15 cellular contexts compared by ENCODE assay signal in the genomic region with DNA sequence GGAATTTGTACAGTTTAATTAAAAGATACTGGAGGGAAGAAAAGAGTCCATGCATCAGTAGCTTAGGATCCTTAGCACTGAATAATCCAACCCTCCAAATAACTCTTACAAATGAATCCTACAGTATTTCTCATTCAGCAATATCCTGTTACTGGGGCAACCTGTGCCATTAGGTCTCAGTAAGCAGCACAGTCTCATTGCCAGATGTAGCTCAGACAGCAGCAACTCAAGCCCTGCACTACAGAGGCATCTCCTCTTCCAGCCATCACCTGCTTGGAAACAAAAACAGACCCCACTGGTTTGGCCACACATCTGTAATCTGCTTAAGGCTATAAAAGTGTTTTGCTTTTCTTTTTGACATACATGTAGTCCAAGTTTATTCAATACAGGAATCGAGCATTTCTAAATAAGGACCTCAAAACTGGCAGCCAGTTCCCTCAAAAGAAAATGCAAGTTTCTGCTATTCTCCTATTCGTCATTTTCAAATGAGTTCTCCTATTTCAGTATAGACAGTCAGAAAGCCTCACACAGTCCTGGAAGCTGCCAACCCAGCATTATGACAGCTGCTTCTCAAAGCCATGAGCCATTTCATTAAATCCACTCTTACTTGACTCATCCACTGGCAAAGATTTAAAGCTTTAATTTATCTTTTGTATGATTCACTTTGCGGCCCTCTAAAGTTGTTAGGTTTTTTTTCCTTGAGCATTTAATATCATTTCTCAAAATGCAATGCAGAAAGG.
A peak's percentile ranks its signal among the peaks of the same experiment; 100 is the strongest.
DNase-seq lines count a peak whose midpoint lies in the region; ATAC-seq and TF ChIP-seq lines count a peak whose summit lies in the region.
"Had no signal": no experiment of that assay in that cellular context is flagged by ENCODE, and none has a peak within 500 bp of the region (broad histone marks: within the 10 kb centered on the region; RNA-seq: fewer than 3 reads in every experiment).

No MANE protein-coding gene starts in this region.

- no peaks in the 10 kb centered on the region for H3K9me3 ChIP-seq in CD8-positive, alpha-beta T cell (ENCODE audit: low read length)
- H3K9me3 ChIP-seq: thoracic aorta had no signal

- POLR2A ChIA-PET in CD8-positive, alpha-beta T cell (lab: Charles Lee): no interaction called here

- H3K36me3 ChIP-seq in CD8-positive, alpha-beta T cell (ENCODE audit: insufficient read depth, low read length): no peaks in the 10 kb centered on the region
- H3K36me3 ChIP-seq: thoracic aorta had no signal

- no peaks in the 10 kb centered on the region for H3K9me3 Mint-ChIP-seq in CD8-positive, alpha-beta T cell
- H3K9me3 Mint-ChIP-seq: activated CD4-positive, alpha-beta memory T cell treated with anti-CD3 and anti-CD28 coated beads for 36 hours; activated naive CD4-positive, alpha-beta T cell treated with anti-CD3 and anti-CD28 coated beads, Interleukin-2, amount 50 U/mL, for 72 hours had no signal

- CTCF ChIA-PET in CD8-positive, alpha-beta T cell (lab: Charles Lee): no interaction called here

- no peak overlapping the region for H3K4me3 ChIP-seq in dorsolateral prefrontal cortex
- no peak overlapping the region for H3K4me3 ChIP-seq in CD8-positive, alpha-beta T cell (ENCODE audit: low read depth, low read length)
- H3K4me3 ChIP-seq: thoracic aorta had no signal

- no peak for TF ChIP-seq CTCF in dorsolateral prefrontal cortex (IDR thresholded peaks at IDR 0.05 in 54 of 56, conservative IDR thresholded peaks at IDR 0.05 in 2 of 56; ENCODE audit: low read depth in 1 of 56, partially characterized antibody in 56 of 56)
- no peak for TF ChIP-seq CTCF in omental fat pad (IDR thresholded peaks at IDR 0.05)
- TF ChIP-seq CTCF in CD8-positive, alpha-beta T cell (IDR thresholded peaks at IDR 0.05): no peak

- H3K27ac ChIP-seq in dorsolateral prefrontal cortex: peak overlapping the region in 49 of 59 donors; percentile 6 to 75 (median 55)
- no peak overlapping the region for H3K27ac ChIP-seq in CD8-positive, alpha-beta T cell (ENCODE audit: low read depth, low read length)
- H3K27ac ChIP-seq: thoracic aorta had no signal

- intact Hi-C loops in dorsolateral prefrontal cortex (cut with DNase I): no loop called here
- intact Hi-C loops in CD8-positive, alpha-beta T cell (cut with DNase I, micrococcal nuclease): no loop called here

- DNase-seq in G401 (ENCODE audit: low spot score) (peak; percentile 44), NCI-H2196 (lab: John Stamatoyannopoulos, UW; ENCODE audit: unreplicated experiment) (peak; percentile 14), dorsolateral prefrontal cortex (no peak), omental fat pad (ENCODE audit: low spot score) (no peak), SHP77 (lab: John Stamatoyannopoulos, UW) (no peak), MV-4-11 (lab: John Stamatoyannopoulos, UW) (no peak), cerebellum (ENCODE audit: low spot score) (no peak)
- DNase-seq in CD8-positive, alpha-beta T cell: no peak
- DNase-seq: activated CD4-positive, alpha-beta memory T cell treated with anti-CD3 and anti-CD28 coated beads for 36 hours; effector memory CD4-positive, alpha-beta T cell; stimulated activated CD4-positive, alpha-beta T cell treated with anti-CD3 and anti-CD28 coated beads, Interleukin-4, amount 100 ng/mL, for 24 hours; SW 1271 had no signal

- H3K4me3 Mint-ChIP-seq in CD8-positive, alpha-beta T cell: no peak overlapping the region
- H3K4me3 Mint-ChIP-seq: activated CD4-positive, alpha-beta memory T cell treated with anti-CD3 and anti-CD28 coated beads for 36 hours; IgD-negative memory B cell had no signal

- H3K4me1 Mint-ChIP-seq in CD8-positive, alpha-beta T cell (ENCODE audit: low read depth): no peaks in the 10 kb centered on the region
- H3K4me1 Mint-ChIP-seq: IgD-negative memory B cell had no signal

- H3K27me3 ChIP-seq in dorsolateral prefrontal cortex: no peaks in the 10 kb centered on the region
- H3K27me3 ChIP-seq in CD8-positive, alpha-beta T cell (ENCODE audit: insufficient read depth, low read length): no peaks in the 10 kb centered on the region

- peaks cover 8% of the 10 kb centered on the region for H3K36me3 Mint-ChIP-seq in CD8-positive, alpha-beta T cell
- H3K36me3 Mint-ChIP-seq: IgD-negative memory B cell had no signal

- in situ Hi-C loops in G401 (cut with HindIII; ENCODE audit: low sequenced_read_pairs): no loop called here

- H3K27ac Mint-ChIP-seq in CD8-positive, alpha-beta T cell: no peak overlapping the region
- H3K27ac Mint-ChIP-seq: activated CD4-positive, alpha-beta memory T cell treated with anti-CD3 and anti-CD28 coated beads for 36 hours; IgD-negative memory B cell had no signal

- H3K27me3 Mint-ChIP-seq in CD8-positive, alpha-beta T cell (ENCODE audit: low read depth): no peaks in the 10 kb centered on the region
- H3K27me3 Mint-ChIP-seq: activated CD4-positive, alpha-beta memory T cell treated with anti-CD3 and anti-CD28 coated beads for 36 hours; IgD-negative memory B cell had no signal

- ATAC-seq in omental fat pad (ENCODE audit: low FRiP score): peak; percentile 83
- no peak for ATAC-seq in CD8-positive, alpha-beta T cell
- ATAC-seq: activated naive CD4-positive, alpha-beta T cell treated with anti-CD3 and anti-CD28 coated beads, Interleukin-2, amount 50 U/mL, for 72 hours had no signal

- H3K4me1 ChIP-seq in CD8-positive, alpha-beta T cell (ENCODE audit: insufficient read depth, low read length): no peaks in the 10 kb centered on the region

Comparison
In these comparisons a context has a peak if more than half of its experiments do, and no peak if none do; other contexts are left out.
1. DNase-seq: peak in G401 (single experiment) and NCI-H2196 (single experiment); none in dorsolateral prefrontal cortex (0 of 10), omental fat pad (single experiment), SHP77 (0 of 2), MV-4-11 (single experiment), cerebellum (single experiment) and CD8-positive, alpha-beta T cell (0 of 7).